In genomic region chr19:34274827-34275625, GRCh38 we compare ENCODE assay signal across 13 cellular contexts. TPM values are rescaled to one million over a fixed set of nuclear protein-coding genes. Genes with fewer than 3 reads are reported as not detected.
A peak's percentile ranks its signal among the peaks of the same experiment; 100 is the strongest.
DNase-seq lines count a peak whose midpoint lies in the region; ATAC-seq and TF ChIP-seq lines count a peak whose summit lies in the region.
"Had no signal": no experiment of that assay in that cellular context is flagged by ENCODE, and none has a peak within 500 bp of the region (broad histone marks: within the 10 kb centered on the region; RNA-seq: fewer than 3 reads in every experiment).

No MANE protein-coding gene starts in this region.

- POLR2A ChIA-PET in BJ (lab: Charles Lee) = no interaction called here

- H3K9me3 Mint-ChIP-seq in endothelial cell (ENCODE audit: unreplicated experiment) = no peaks in the 10 kb centered on the region
- peaks cover 4% of the 10 kb centered on the region for H3K9me3 Mint-ChIP-seq in activated naive CD4-positive, alpha-beta T cell treated with anti-CD3 and anti-CD28 coated beads, Interleukin-2, amount 10 ng/mL, durations not matched to agents 7 days and 5 days

- H3K27me3 ChIP-seq in BJ (ENCODE audit: control insufficient read depth, insufficient read depth, low read length) = no peaks in the 10 kb centered on the region
- no peaks in the 10 kb centered on the region for H3K27me3 ChIP-seq in osteoblast (ENCODE audit: insufficient read depth, low read length)
- H3K27me3 ChIP-seq in SJCRH30 = no peaks in the 10 kb centered on the region

- H3K79me2 ChIP-seq in osteoblast (ENCODE audit: insufficient read depth, low read length) = peaks cover 79% of the 10 kb centered on the region

- H4K20me1 ChIP-seq in osteoblast (ENCODE audit: insufficient read depth, low read length) = no peaks in the 10 kb centered on the region

- H3K27me3 Mint-ChIP-seq in endothelial cell (ENCODE audit: unreplicated experiment) = peaks cover 7% of the 10 kb centered on the region
- H3K27me3 Mint-ChIP-seq in activated naive CD4-positive, alpha-beta T cell treated with anti-CD3 and anti-CD28 coated beads, Interleukin-2, amount 10 ng/mL, durations not matched to agents 7 days and 5 days = no peaks in the 10 kb centered on the region
- H3K27me3 Mint-ChIP-seq: activated naive CD8-positive, alpha-beta T cell had no signal

- H3K4me3 Mint-ChIP-seq in endothelial cell (ENCODE audit: unreplicated experiment) = no peak overlapping the region
- H3K4me3 Mint-ChIP-seq in activated naive CD4-positive, alpha-beta T cell treated with anti-CD3 and anti-CD28 coated beads, Interleukin-2, amount 10 ng/mL, durations not matched to agents 7 days and 5 days = no peak overlapping the region
- H3K4me3 Mint-ChIP-seq: activated naive CD8-positive, alpha-beta T cell had no signal

- H3K36me3 ChIP-seq in BJ (ENCODE audit: control insufficient read depth, insufficient read depth, low read length) (peaks cover 1% of the 10 kb centered on the region; the same call in 1 of the 2 replicates), osteoblast (ENCODE audit: insufficient read depth, low read length) (peaks cover 5% of the 10 kb centered on the region), SJCRH30 (0 out of 2 replicates have a peak, but pooled peaks cover 5% of the 10 kb centered on the region)

- peak overlapping the region; percentile 61 for H3K27ac Mint-ChIP-seq in endothelial cell (ENCODE audit: unreplicated experiment)
- no peak overlapping the region for H3K27ac Mint-ChIP-seq in activated naive CD4-positive, alpha-beta T cell treated with anti-CD3 and anti-CD28 coated beads, Interleukin-2, amount 10 ng/mL, durations not matched to agents 7 days and 5 days
- H3K27ac Mint-ChIP-seq: activated naive CD8-positive, alpha-beta T cell had no signal

- TF ChIP-seq CTCF in BJ (IDR thresholded peaks at IDR 0.05; ENCODE audit: insufficient read depth, low read depth, low read length) = no peak
- no peak for TF ChIP-seq CTCF in endothelial cell (IDR thresholded peaks at IDR 0.05; ENCODE audit: unreplicated experiment)
- TF ChIP-seq CTCF in osteoblast (IDR thresholded peaks at IDR 0.05; ENCODE audit: extremely low read depth, low read depth, low read length) = peak; percentile 11

- no peak for ATAC-seq in HG03457 (IDR thresholded peaks at IDR 0.05; ENCODE audit: unreplicated experiment)

- CTCF ChIA-PET in BJ (lab: Yijun Ruan, JAX) = interaction anchor here (0.7 to 1.4 kb wide), 4 partner anchors 10 to 63 kb away, joined by 3 to 7 read pairs (median 4); no protein-coding TSS in a partner anchor
- CTCF ChIA-PET in activated naive CD4-positive, alpha-beta T cell treated with anti-CD3 and anti-CD28 coated beads, Interleukin-2, amount 10 ng/mL, durations not matched to agents 7 days and 5 days (lab: Charles Lee) = interaction anchor here (1.0 kb wide), 1 partner anchor 30 kb away, joined by 3 read pairs; no protein-coding TSS in a partner anchor

- peak overlapping the region; percentile 64 for H3K4me2 ChIP-seq in osteoblast (ENCODE audit: insufficient read depth, low read length)

- H3K9me3 ChIP-seq in osteoblast (ENCODE audit: low read depth, low read length) = no peaks in the 10 kb centered on the region
- H3K9me3 ChIP-seq in SJCRH30 (replicated peaks) = no peaks in the 10 kb centered on the region

- H2AFZ ChIP-seq in osteoblast (ENCODE audit: low read length) = no peak overlapping the region

- H3K36me3 Mint-ChIP-seq in endothelial cell (ENCODE audit: low read depth, unreplicated experiment) = peaks cover 4% of the 10 kb centered on the region
- peaks cover 40% of the 10 kb centered on the region for H3K36me3 Mint-ChIP-seq in activated naive CD4-positive, alpha-beta T cell treated with anti-CD3 and anti-CD28 coated beads, Interleukin-2, amount 10 ng/mL, durations not matched to agents 7 days and 5 days

- peaks cover 48% of the 10 kb centered on the region for H3K4me1 Mint-ChIP-seq in endothelial cell (ENCODE audit: unreplicated experiment)
- peaks cover 47% of the 10 kb centered on the region for H3K4me1 Mint-ChIP-seq in activated naive CD4-positive, alpha-beta T cell treated with anti-CD3 and anti-CD28 coated beads, Interleukin-2, amount 10 ng/mL, durations not matched to agents 7 days and 5 days

- H3K4me3 ChIP-seq in BJ (ENCODE audit: low read depth, low read length) (no peak overlapping the region), osteoblast (ENCODE audit: insufficient read depth, low read length) (peak overlapping the region; percentile 42), SJCRH30 (no peak overlapping the region)

- H3K27ac ChIP-seq in osteoblast (ENCODE audit: low read depth, low read length) (peak overlapping the region; percentile 91), SJCRH30 (no peak overlapping the region)

- DNase-seq in BJ (ENCODE audit: low read depth) = peak; percentile 91
- peak; percentile 72 for DNase-seq in RPMI7951 (ENCODE audit: low read depth)
- no peak for DNase-seq in endothelial cell (ENCODE audit: low spot score)
- peak; percentile 76 for DNase-seq in osteoblast (ENCODE audit: insufficient read length, low spot score, missing footprints)
- DNase-seq in SJCRH30 = no peak
- DNase-seq in activated naive CD4-positive, alpha-beta T cell treated with anti-CD3 and anti-CD28 coated beads, Interleukin-2, amount 10 ng/mL, durations not matched to agents 7 days and 5 days = no peak
- no peak for DNase-seq in NCI-H2029 (lab: John Stamatoyannopoulos, UW)
- DNase-seq: DMS79, islet precursor cell, NCI-H2081, T-helper 2 cell had no signal

- H3K4me1 ChIP-seq in osteoblast (ENCODE audit: insufficient read depth, low read length) (peaks cover 36% of the 10 kb centered on the region), SJCRH30 (peaks cover 6% of the 10 kb centered on the region)

RNA-seq across cellular contexts. Expression of gene GARRE1, which starts 20.7 kb away (rescaled TPM):
- polyA plus RNA-seq in BJ (2011; rRNA removed) = 16.7 and 18.7 TPM in 2 replicates
- polyA minus RNA-seq in BJ (2011; rRNA and poly(A)+ RNA removed) = 12.9 and 15.6 TPM in 2 replicates
- 5.9 and 6.5 TPM in 2 replicates for total RNA-seq in RPMI7951 (2014; rRNA removed; shearing (Covaris generic))
- total RNA-seq in endothelial cell (ENCODE audit: unreplicated experiment) (49.0 TPM), osteoblast (25.0 and 29.8 TPM in 2 replicates)
- total RNA-seq in SJCRH30 (2014; rRNA removed; shearing (Covaris generic)) = 15.8 and 17.5 TPM in 2 replicates

Comparison
In these comparisons a context has a peak if more than half of its experiments do, and no peak if none do; other contexts are left out.
1. DNase-seq: peak in BJ (single experiment), RPMI7951 (single experiment) and osteoblast (single experiment); none in endothelial cell (single experiment), SJCRH30 (0 of 2), activated naive CD4-positive, alpha-beta T cell treated with anti-CD3 and anti-CD28 coated beads, Interleukin-2, amount 10 ng/mL, durations not matched to agents 7 days and 5 days (single experiment) and NCI-H2029 (single experiment).